ENCODE assay signal across 2 cellular contexts in genomic region chr2:148812306-148812705, GRCh38.
TF ChIP-seq lines count a peak whose summit lies in the region.

No MANE protein-coding gene starts in this region.

TF ChIP-seq in GM23338, 12 proteins besides CTCF, POLR2A, EP300 and RAD21:
- TF ChIP-seq ZNF462 (CRISPR knock-in tag; IDR thresholded peaks at IDR 0.05), result no peak
- no peak for TF ChIP-seq ZNF331 (CRISPR knock-in tag; IDR thresholded peaks at IDR 0.05; ENCODE audit: low read depth)
- no peak for TF ChIP-seq NANOG (IDR thresholded peaks at IDR 0.05; ENCODE audit: borderline replicate concordance)
- TF ChIP-seq, protein P1, sequence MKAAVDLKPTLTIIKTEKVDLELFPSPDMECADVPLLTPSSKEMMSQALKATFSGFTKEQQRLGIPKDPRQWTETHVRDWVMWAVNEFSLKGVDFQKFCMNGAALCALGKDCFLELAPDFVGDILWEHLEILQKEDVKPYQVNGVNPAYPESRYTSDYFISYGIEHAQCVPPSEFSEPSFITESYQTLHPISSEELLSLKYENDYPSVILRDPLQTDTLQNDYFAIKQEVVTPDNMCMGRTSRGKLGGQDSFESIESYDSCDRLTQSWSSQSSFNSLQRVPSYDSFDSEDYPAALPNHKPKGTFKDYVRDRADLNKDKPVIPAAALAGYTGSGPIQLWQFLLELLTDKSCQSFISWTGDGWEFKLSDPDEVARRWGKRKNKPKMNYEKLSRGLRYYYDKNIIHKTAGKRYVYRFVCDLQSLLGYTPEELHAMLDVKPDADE (IDR thresholded peaks at IDR 0.05), result no peak
- no peak for TF ChIP-seq CREB1 (CRISPR knock-in tag; IDR thresholded peaks at IDR 0.05; ENCODE audit: low read depth)
- no peak for TF ChIP-seq ZNF114 (CRISPR knock-in tag; IDR thresholded peaks at IDR 0.05)
- no peak for TF ChIP-seq REST (IDR thresholded peaks at IDR 0.05; ENCODE audit: unreplicated experiment)
- TF ChIP-seq POLR2AphosphoS5 (IDR thresholded peaks at IDR 0.05; ENCODE audit: low read depth), result no peak
- no peak for TF ChIP-seq STAT1 (IDR thresholded peaks at IDR 0.05; ENCODE audit: unreplicated experiment)
- TF ChIP-seq EZH2 (IDR thresholded peaks at IDR 0.05; ENCODE audit: low read depth, unreplicated experiment), result no peak
- no peak for TF ChIP-seq JUNB (IDR thresholded peaks at IDR 0.05; ENCODE audit: unreplicated experiment)
- TF ChIP-seq EZH2phosphoT487 (IDR thresholded peaks at IDR 0.05; ENCODE audit: unreplicated experiment), result no peak

TF ChIP-seq in SK-N-SH, 30 proteins besides CTCF, POLR2A, EP300 and RAD21 (continued from another document):
- TF ChIP-seq EZH2phosphoT487 (IDR thresholded peaks at IDR 0.05; ENCODE audit: borderline replicate concordance, low read depth), result no peak
- TF ChIP-seq TEAD4 (IDR thresholded peaks at IDR 0.05; ENCODE audit: borderline replicate concordance, insufficient read depth), result no peak
- 0 out of 2 replicates have a peak, but pooled peaks have one; percentile 3 for TF ChIP-seq SMC3 (IDR thresholded peaks at IDR 0.05; ENCODE audit: low read depth, low read length)
- TF ChIP-seq NFIC (IDR thresholded peaks at IDR 0.05; ENCODE audit: borderline replicate concordance), result peak; percentile 82
- no peak for TF ChIP-seq RCOR1 (IDR thresholded peaks at IDR 0.05; ENCODE audit: low read length)
- no peak for TF ChIP-seq REST (IDR thresholded peaks at IDR 0.05; ENCODE audit: low read depth, low read length)
- TF ChIP-seq, protein P2, sequence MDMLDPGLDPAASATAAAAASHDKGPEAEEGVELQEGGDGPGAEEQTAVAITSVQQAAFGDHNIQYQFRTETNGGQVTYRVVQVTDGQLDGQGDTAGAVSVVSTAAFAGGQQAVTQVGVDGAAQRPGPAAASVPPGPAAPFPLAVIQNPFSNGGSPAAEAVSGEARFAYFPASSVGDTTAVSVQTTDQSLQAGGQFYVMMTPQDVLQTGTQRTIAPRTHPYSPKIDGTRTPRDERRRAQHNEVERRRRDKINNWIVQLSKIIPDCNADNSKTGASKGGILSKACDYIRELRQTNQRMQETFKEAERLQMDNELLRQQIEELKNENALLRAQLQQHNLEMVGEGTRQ (IDR thresholded peaks at IDR 0.05; ENCODE audit: borderline replicate concordance, low read depth, low read length), result no peak
- TF ChIP-seq RFX5 (IDR thresholded peaks at IDR 0.05; ENCODE audit: low read length), result no peak
